ENCODE assay signal across 8 cellular contexts in the genomic region with DNA sequence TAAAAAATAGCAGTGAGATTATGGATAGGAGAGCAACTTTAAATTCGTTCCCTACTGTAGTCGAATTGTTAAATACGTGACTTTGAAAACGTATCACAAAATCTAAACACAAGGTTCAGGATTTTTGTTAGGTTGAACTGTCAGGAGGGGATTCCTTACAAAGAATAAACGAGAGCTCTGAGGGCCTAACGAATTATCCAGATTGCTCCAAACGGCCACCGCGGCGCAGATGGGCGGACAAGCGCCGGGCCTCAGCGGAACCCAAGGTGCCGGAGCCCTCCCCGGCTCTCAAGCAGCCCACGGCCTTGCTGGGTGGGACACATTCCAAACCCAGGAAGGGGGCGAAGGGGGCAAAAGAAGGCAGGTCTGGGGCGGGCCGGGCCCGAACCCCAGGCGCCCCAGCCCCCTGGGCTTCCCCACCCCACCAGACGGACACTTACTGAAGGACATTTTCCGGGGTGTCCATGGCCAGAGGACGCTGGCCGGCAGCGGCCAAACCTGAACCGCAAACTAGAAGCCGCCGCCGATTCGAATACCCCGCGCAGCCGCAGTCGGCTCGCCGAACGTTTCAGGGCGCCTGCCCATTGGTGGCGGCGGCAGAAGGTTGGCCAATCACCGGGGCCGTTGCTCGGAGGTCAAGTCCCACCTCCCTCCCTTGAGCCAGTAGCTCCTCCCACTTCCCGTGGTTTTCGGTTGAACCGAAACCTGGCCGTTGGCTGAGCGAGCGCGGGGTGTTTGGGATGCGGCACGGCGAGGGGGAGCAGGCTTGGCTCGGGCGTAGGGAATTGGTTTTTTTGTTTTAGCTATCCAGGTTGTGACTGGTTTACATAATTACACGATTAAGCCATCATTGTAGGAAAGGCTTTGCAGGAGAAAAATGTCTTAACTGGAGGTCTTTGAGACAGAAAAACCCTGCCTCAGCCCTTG. TPM values are rescaled to one million over a fixed set of nuclear protein-coding genes. Genes with fewer than 3 reads are reported as not detected.
DNase-seq lines count a peak whose midpoint lies in the region; ATAC-seq and TF ChIP-seq lines count a peak whose summit lies in the region.

A gene (minus strand): TSS at position 534 of the 927 bp plus-strand sequence. CDS start 68 bp downstream, at position 466.

- in situ Hi-C loops in IMR-90 (cut with MboI; ENCODE audit: low sequenced_read_pairs): no loop called here

- peak; percentile 69; the same call in 1 of the 2 replicates for TF ChIP-seq POLR2A in IMR-90 (IDR thresholded peaks at IDR 0.05; ENCODE audit: low read depth, low read length)

- peak within 1 kb of the TSS; percentile 67 for H3K23ac ChIP-seq in IMR-90 (ENCODE audit: low read depth, low read length)

- H4K20me1 ChIP-seq in IMR-90 (ENCODE audit: insufficient read depth, low read length): no peaks in the 10 kb centered on the region

- peak within 1 kb of the TSS; percentile 50 for H2BK120ac ChIP-seq in IMR-90 (ENCODE audit: low read depth, low read length)

- peak; percentile 70 for ATAC-seq in GM21528 (IDR thresholded peaks at IDR 0.05; ENCODE audit: low FRiP score, unreplicated experiment)
- peak; percentile 97 for ATAC-seq in IMR-90 (ENCODE audit: low read depth)
- ATAC-seq in mucosa of descending colon: peak; percentile 99

- H3K9me1 ChIP-seq in IMR-90 (ENCODE audit: insufficient read depth, low read length): peaks cover 10% of the 10 kb centered on the region

- no peak within 1 kb of the TSS for H2BK20ac ChIP-seq in IMR-90 (ENCODE audit: low read depth, low read length)

- peak within 1 kb of the TSS; percentile 49 for H4K91ac ChIP-seq in IMR-90 (ENCODE audit: insufficient read depth, low read depth, low read length)

- H3K36me3 ChIP-seq in IMR-90 (ENCODE audit: control insufficient read depth, insufficient read depth, low read length): no peaks in the 10 kb centered on the region
- no peaks in the 10 kb centered on the region for H3K36me3 ChIP-seq in mucosa of descending colon (ENCODE audit: low read depth)

- peaks cover 15% of the 10 kb centered on the region for H3K27me3 ChIP-seq in IMR-90 (ENCODE audit: control insufficient read depth, insufficient read depth, low read length)

- H3K27ac ChIP-seq in IMR-90 (ENCODE audit: insufficient read depth, low read length): peak within 1 kb of the TSS; percentile 65

- intact Hi-C loops in IMR-90 (cut with micrococcal nuclease) (no loop called here), mucosa of descending colon (cut with DNase I, micrococcal nuclease) (no loop called here)

- TF ChIP-seq CTCF in IMR-90 (conservative IDR thresholded peaks at IDR 0.05; ENCODE audit: low read depth, low read length): no peak
- TF ChIP-seq CTCF in epithelial cell of esophagus (IDR thresholded peaks at IDR 0.05; ENCODE audit: insufficient read depth, low read depth, low read length, missing control alignments): no peak
- no peak for TF ChIP-seq CTCF in mucosa of descending colon (IDR thresholded peaks at IDR 0.05)

- H2AK5ac ChIP-seq in IMR-90 (ENCODE audit: low read depth, low read length): peak within 1 kb of the TSS; percentile 27; the same call in 1 of the 2 replicates

- dilution Hi-C loops in IMR-90 (cut with HindIII; ENCODE audit: low sequenced_read_pairs, unreplicated experiment): no loop called here

- 0% methylated on average over 4 of the region's 58 CpGs; no CpG with 5 or more reads in 1 of the 2 experiments for WGBS in IMR-90 (ENCODE audit: extremely low coverage in 2 of 2, insufficient read length in 1 of 2), 2 experiments

- H2AFZ ChIP-seq in IMR-90 (replicated peaks; ENCODE audit: low read length, poor library complexity): peak within 1 kb of the TSS; percentile 86

- BruUV-seq in IMR-90 (replicated peaks; lab: Mats Ljungman, UMichigan): TSS peak; percentile 80

- H4K8ac ChIP-seq in IMR-90 (ENCODE audit: low read depth in 2 of 2, low read length in 2 of 2): peak within 1 kb of the TSS; percentile 67 to 82

- H3K9me3 ChIP-seq in IMR-90 (ENCODE audit: control insufficient read depth, insufficient read depth, low read length): no peaks in the 10 kb centered on the region
- H3K9me3 ChIP-seq in mucosa of descending colon: no peaks in the 10 kb centered on the region

- H3K14ac ChIP-seq in IMR-90 (replicated peaks; ENCODE audit: low read depth, low read length): peak within 1 kb of the TSS; percentile 62

- peak within 1 kb of the TSS; percentile 53 for H3K4ac ChIP-seq in IMR-90 (ENCODE audit: low read depth, low read length)

- H2BK5ac ChIP-seq in IMR-90 (ENCODE audit: low read depth, low read length, poor library complexity, severe bottlenecking): peak within 1 kb of the TSS; percentile 75

- peak within 1 kb of the TSS; percentile 88 for H3K9ac ChIP-seq in IMR-90 (ENCODE audit: low read depth, low read length)

- H3K4me1 ChIP-seq in IMR-90 (ENCODE audit: control insufficient read depth, insufficient read depth, low read length) (peaks cover 11% of the 10 kb centered on the region), mucosa of descending colon (ENCODE audit: low read depth) (peaks cover 7% of the 10 kb centered on the region)

- peak within 1 kb of the TSS; percentile 92 for H3K4me2 ChIP-seq in IMR-90 (ENCODE audit: low read depth, low read length)

- peaks cover 18 to 27% of the 10 kb centered on the region in 2 experiments for H3K79me1 ChIP-seq in IMR-90 (ENCODE audit: low read depth in 1 of 2, low read length in 2 of 2)

- POLR2A ChIA-PET in IMR-90 (lab: Charles Lee; ENCODE audit: unreplicated experiment): interaction anchor here (0.6 kb wide), 1 partner anchor 30 kb away, joined by 3 read pairs; no protein-coding TSS in a partner anchor

- H2BK15ac ChIP-seq in IMR-90 (ENCODE audit: low read depth, low read length): peak within 1 kb of the TSS; percentile 11; the same call in 2 of the 3 replicates

- TF ChIP-seq RAD21 in IMR-90 (IDR thresholded peaks at IDR 0.05; ENCODE audit: low read length): no peak

- DNase-seq in DMS 273 (lab: John Stamatoyannopoulos, UW; ENCODE audit: unreplicated experiment): peak; percentile 99
- DNase-seq in IMR-90: peak; percentile 95
- peak; percentile 98 for DNase-seq in OCI-M1 (lab: John Stamatoyannopoulos, UW)
- DNase-seq in activated T-cell treated with anti-CD3 and anti-CD28 coated beads for 24 hours (ENCODE audit: low read depth): peak; percentile 93
- DNase-seq in epithelial cell of esophagus (ENCODE audit: low read depth): peak; percentile 97
- peak; percentile 98 for DNase-seq in mucosa of descending colon
- DNase-seq in stimulated activated CD8-positive, alpha-beta memory T cell treated with anti-CD3 and anti-CD28 coated beads, Interleukin-4, amount 100 ng/mL, for 24 hours (ENCODE audit: low read depth): peak; percentile 92

- H2AK9ac ChIP-seq in IMR-90 (replicated peaks; ENCODE audit: low read depth, low read length, poor library complexity): peak within 1 kb of the TSS; percentile 8

- H3K4me3 ChIP-seq in IMR-90 (ENCODE audit: insufficient read depth, low read depth, low read length) (peak within 1 kb of the TSS; percentile 75), epithelial cell of esophagus (ENCODE audit: low read length) (peak within 1 kb of the TSS; percentile 96), mucosa of descending colon (peak within 1 kb of the TSS; percentile 43)

- CTCF ChIA-PET in IMR-90 (lab: Yijun Ruan, JAX): interaction anchor here (0.7 kb wide), 1 partner anchor 134 kb away, joined by 3 read pairs; no protein-coding TSS in a partner anchor

- peak within 1 kb of the TSS; percentile 63 for H3K18ac ChIP-seq in IMR-90 (ENCODE audit: low read depth, low read length)

- peak within 1 kb of the TSS; percentile 60 for H4K5ac ChIP-seq in IMR-90 (ENCODE audit: low read depth, low read length)

- H3K56ac ChIP-seq in IMR-90 (ENCODE audit: extremely low read depth, insufficient read depth, low read length): peak within 1 kb of the TSS; percentile 61

TF ChIP-seq in IMR-90, 13 proteins besides CTCF, POLR2A, EP300 and RAD21:
- TF ChIP-seq, protein P1, sequence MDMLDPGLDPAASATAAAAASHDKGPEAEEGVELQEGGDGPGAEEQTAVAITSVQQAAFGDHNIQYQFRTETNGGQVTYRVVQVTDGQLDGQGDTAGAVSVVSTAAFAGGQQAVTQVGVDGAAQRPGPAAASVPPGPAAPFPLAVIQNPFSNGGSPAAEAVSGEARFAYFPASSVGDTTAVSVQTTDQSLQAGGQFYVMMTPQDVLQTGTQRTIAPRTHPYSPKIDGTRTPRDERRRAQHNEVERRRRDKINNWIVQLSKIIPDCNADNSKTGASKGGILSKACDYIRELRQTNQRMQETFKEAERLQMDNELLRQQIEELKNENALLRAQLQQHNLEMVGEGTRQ (IDR thresholded peaks at IDR 0.05; ENCODE audit: low read depth, low read length): no peak
- TF ChIP-seq BHLHE40 (IDR thresholded peaks at IDR 0.05; ENCODE audit: low read depth, low read length): no peak
- TF ChIP-seq MAZ (IDR thresholded peaks at IDR 0.05; ENCODE audit: borderline replicate concordance, low read depth, low read length): peak; percentile 41; the same call in 1 of the 2 replicates
- peak; percentile 91 for TF ChIP-seq MXI1 (IDR thresholded peaks at IDR 0.05; ENCODE audit: borderline replicate concordance, low read depth, low read length)
- TF ChIP-seq CEBPB (IDR thresholded peaks at IDR 0.05; ENCODE audit: low read depth, low read length): no peak
- TF ChIP-seq RCOR1 (IDR thresholded peaks at IDR 0.05; ENCODE audit: insufficient replicate concordance, low read length): no peak
- TF ChIP-seq FOS (IDR thresholded peaks at IDR 0.05; ENCODE audit: low read depth, low read length): peak; percentile 45; the same call in 1 of the 2 replicates
TF ChIP-seq in IMR-90: peak in this region for 3.

RNA-seq across cellular contexts. Expression of the gene that starts here (rescaled TPM):
- 43.4 and 45.8 TPM in 2 replicates for total RNA-seq in IMR-90 (2012; rRNA removed)
- 17.6 and 19.6 TPM in 2 replicates for polyA plus RNA-seq in IMR-90 (2012; rRNA removed)
- 2.7 and 5.8 TPM in 2 replicates for polyA plus RNA-seq in IMR-90 (2012; cell fraction: cytosol; rRNA removed)
- polyA plus RNA-seq in IMR-90 (2012; cell fraction: nucleus; rRNA removed; ENCODE audit: low replicate concordance): 3.2 and 12.5 TPM in 2 replicates
- total RNA-seq in mucosa of descending colon: 10 to 100 TPM in 1 of 3 donors, 1 to 10 TPM in 2; 2.3 to 18.6 (median 4.1) TPM

Comparison
In these comparisons a context has a peak if more than half of its experiments do, and no peak if none do; other contexts are left out.
1. Peak in every context shown above with its lines: DNase-seq, ATAC-seq, H3K4me3 ChIP-seq and H3K27ac ChIP-seq.
2. H3K4me3 ChIP-seq: peak in every context shown above with its lines; median percentile 96 in epithelial cell of esophagus; 75 in IMR-90; 43 in mucosa of descending colon.